In genomic region chr12:24750263-24750662, GRCh38 we compare ENCODE assay signal across 1 cellular context.
TF ChIP-seq lines count a peak whose summit lies in the region.

No MANE protein-coding gene starts in this region.

TF ChIP-seq in HepG2, 621 proteins besides CTCF, POLR2A, EP300 and RAD21 (continued from another document and continues in another):
- no peak for TF ChIP-seq HOXA5 (CRISPR knock-in tag; IDR thresholded peaks at IDR 0.05)
- TF ChIP-seq ZFP90 (CRISPR knock-in tag; IDR thresholded peaks at IDR 0.05; ENCODE audit: borderline replicate concordance) = no peak
- no peak for TF ChIP-seq ZNF883 (CRISPR knock-in tag; IDR thresholded peaks at IDR 0.05; ENCODE audit: not compliant biosample characterization)
- 0 out of 2 replicates have a peak, but pooled peaks have one; percentile 6 for TF ChIP-seq HNF4A (CRISPR knock-in tag; IDR thresholded peaks at IDR 0.05)
- TF ChIP-seq TGIF2 (CRISPR knock-in tag; IDR thresholded peaks at IDR 0.05) = no peak
- TF ChIP-seq NR2F6 (IDR thresholded peaks at IDR 0.05) = no peak; the same call in 1 of the 2 replicates
- TF ChIP-seq NR2F6 (CRISPR knock-in tag; IDR thresholded peaks at IDR 0.05) = peak; percentile 24; the same call in 1 of the 2 replicates
- TF ChIP-seq PRPF4 (IDR thresholded peaks at IDR 0.05; ENCODE audit: low read depth, low read length, poor library complexity, severe bottlenecking) = no peak
- TF ChIP-seq SMARCE1 (IDR thresholded peaks at IDR 0.05; ENCODE audit: borderline replicate concordance) = no peak
- no peak for TF ChIP-seq ZNF354B (CRISPR knock-in tag; IDR thresholded peaks at IDR 0.05)
- no peak for TF ChIP-seq ZBTB20 (CRISPR knock-in tag; IDR thresholded peaks at IDR 0.05; ENCODE audit: borderline replicate concordance, low read depth)
- TF ChIP-seq ZNF609 (CRISPR knock-in tag; IDR thresholded peaks at IDR 0.05; ENCODE audit: borderline replicate concordance) = no peak
- no peak for TF ChIP-seq RFXAP (CRISPR knock-in tag; IDR thresholded peaks at IDR 0.05; ENCODE audit: borderline replicate concordance)
- TF ChIP-seq ZBTB43 (CRISPR knock-in tag; conservative IDR thresholded peaks at IDR 0.05) = no peak
- TF ChIP-seq IKZF1 (IDR thresholded peaks at IDR 0.05) = no peak
- no peak for TF ChIP-seq DNMT1 (CRISPR knock-in tag; IDR thresholded peaks at IDR 0.05)
- TF ChIP-seq ZSCAN9 (CRISPR knock-in tag; IDR thresholded peaks at IDR 0.05; ENCODE audit: borderline replicate concordance) = no peak
- no peak for TF ChIP-seq CBX2 (IDR thresholded peaks at IDR 0.05; ENCODE audit: low read depth, low read length)
- TF ChIP-seq CBX2 (CRISPR knock-in tag; IDR thresholded peaks at IDR 0.05; ENCODE audit: low read depth) = no peak
- TF ChIP-seq SRSF1 (optimal IDR thresholded peaks at IDR 0.05; ENCODE audit: low read depth, low read length) = no peak
- no peak for TF ChIP-seq ZSCAN29 (CRISPR knock-in tag; conservative IDR thresholded peaks at IDR 0.05)
- no peak for TF ChIP-seq ZBTB7B (CRISPR knock-in tag; IDR thresholded peaks at IDR 0.05)
- TF ChIP-seq ZBTB42 (CRISPR knock-in tag; IDR thresholded peaks at IDR 0.05) = no peak
- TF ChIP-seq BRD4 (CRISPR knock-in tag; IDR thresholded peaks at IDR 0.05) = no peak
- no peak for TF ChIP-seq TCF7L2 (IDR thresholded peaks at IDR 0.05; ENCODE audit: low read depth, low read length)
- TF ChIP-seq ZNF660 (CRISPR knock-in tag; IDR thresholded peaks at IDR 0.05; ENCODE audit: borderline replicate concordance, low read depth) = no peak
- TF ChIP-seq CHCHD3 (CRISPR knock-in tag; IDR thresholded peaks at IDR 0.05) = no peak
- no peak for TF ChIP-seq PCBP2 (optimal IDR thresholded peaks at IDR 0.05; ENCODE audit: low read depth, low read length, poor library complexity, severe bottlenecking)
- TF ChIP-seq ZNF484 (CRISPR knock-in tag; IDR thresholded peaks at IDR 0.05; ENCODE audit: borderline replicate concordance, low read depth) = no peak
- no peak for TF ChIP-seq ZNF468 (CRISPR knock-in tag; IDR thresholded peaks at IDR 0.05)
- TF ChIP-seq KLF16 (CRISPR knock-in tag; IDR thresholded peaks at IDR 0.05) = no peak
- no peak for TF ChIP-seq ZBTB34 (CRISPR knock-in tag; IDR thresholded peaks at IDR 0.05)
- no peak for TF ChIP-seq ZNF235 (CRISPR knock-in tag; IDR thresholded peaks at IDR 0.05; ENCODE audit: borderline replicate concordance)
- no peak for TF ChIP-seq E2F2 (CRISPR knock-in tag; IDR thresholded peaks at IDR 0.05; ENCODE audit: borderline replicate concordance)
- no peak for TF ChIP-seq POLR2G (IDR thresholded peaks at IDR 0.05; ENCODE audit: low read depth, low read length)
- 0 out of 2 replicates have a peak, but pooled peaks have one; percentile 19 for TF ChIP-seq RXRB (CRISPR knock-in tag; IDR thresholded peaks at IDR 0.05; ENCODE audit: borderline replicate concordance)
- no peak for TF ChIP-seq IRF1 (CRISPR knock-in tag; IDR thresholded peaks at IDR 0.05; ENCODE audit: low read depth)
- TF ChIP-seq SCMH1 (CRISPR knock-in tag; IDR thresholded peaks at IDR 0.05; ENCODE audit: borderline replicate concordance) = no peak
- TF ChIP-seq MNT (IDR thresholded peaks at IDR 0.05) = no peak
- TF ChIP-seq HNRNPLL (IDR thresholded peaks at IDR 0.05; ENCODE audit: low read depth, low read length, poor library complexity, severe bottlenecking) = no peak
- TF ChIP-seq ZNF138 (CRISPR knock-in tag; IDR thresholded peaks at IDR 0.05; ENCODE audit: low read depth) = no peak
- TF ChIP-seq BCL6 (CRISPR knock-in tag; IDR thresholded peaks at IDR 0.05) = peak; percentile 98
- no peak for TF ChIP-seq PBX2 (CRISPR knock-in tag; IDR thresholded peaks at IDR 0.05)
- no peak for TF ChIP-seq BCLAF1 (IDR thresholded peaks at IDR 0.05)
- no peak for TF ChIP-seq ZNF121 (CRISPR knock-in tag; IDR thresholded peaks at IDR 0.05)
- no peak for TF ChIP-seq THAP7 (CRISPR knock-in tag; IDR thresholded peaks at IDR 0.05)
- no peak for TF ChIP-seq KLF12 (CRISPR knock-in tag; IDR thresholded peaks at IDR 0.05; ENCODE audit: borderline replicate concordance)
- peak; percentile 75; the same call in 1 of the 2 replicates for TF ChIP-seq ZNF281 (CRISPR knock-in tag; IDR thresholded peaks at IDR 0.05; ENCODE audit: borderline replicate concordance)
- TF ChIP-seq ZNF563 (CRISPR knock-in tag; IDR thresholded peaks at IDR 0.05) = no peak
- no peak for TF ChIP-seq ZNF720 (CRISPR knock-in tag; IDR thresholded peaks at IDR 0.05)
